16 cellular contexts compared by ENCODE assay signal in the genomic region with DNA sequence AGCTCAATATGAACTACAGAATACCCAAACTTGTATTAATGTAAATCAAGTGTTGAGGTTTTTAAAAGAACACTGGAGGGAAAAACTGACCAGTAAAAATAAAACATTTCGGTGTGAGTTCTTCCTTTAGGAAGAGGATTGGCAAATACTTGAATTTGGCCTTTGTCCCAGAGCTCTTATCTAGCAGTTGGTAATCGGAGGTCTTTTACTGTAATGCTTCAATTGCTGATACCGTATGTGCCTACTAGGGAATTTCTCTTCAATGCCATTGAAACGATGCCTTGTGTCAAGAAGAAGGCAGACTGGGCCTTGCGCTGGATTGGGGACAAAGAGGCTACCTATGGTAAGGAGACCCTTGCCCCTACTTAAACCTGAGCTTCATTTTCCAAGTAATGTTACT. TPM values are rescaled to one million over a fixed set of nuclear protein-coding genes. Genes with fewer than 3 reads are reported as not detected.
DNase-seq lines count a peak whose midpoint lies in the region; ATAC-seq lines count a peak whose summit lies in the region.
"Had no signal": no experiment of that assay in that cellular context is flagged by ENCODE, and none has a peak within 500 bp of the region (broad histone marks: within the 10 kb centered on the region; RNA-seq: fewer than 3 reads in every experiment).

No MANE protein-coding gene starts in this region.

- no peaks in the 10 kb centered on the region for H3K27me3 Mint-ChIP-seq in activated T-helper 17 cell treated with anti-CD3 and anti-CD28 coated beads, Interleukin-2, amount 50 U/mL, for 72 hours
- peaks cover 13 to 17% of the 10 kb centered on the region in 2 donors for H3K27me3 Mint-ChIP-seq in T-cell

- peak overlapping the region; percentile 100 for H3K4me3 Mint-ChIP-seq in activated T-helper 17 cell treated with anti-CD3 and anti-CD28 coated beads, Interleukin-2, amount 50 U/mL, for 72 hours
- no peak overlapping the region for H3K4me3 Mint-ChIP-seq in T-cell
- H3K4me3 Mint-ChIP-seq: CD14-positive monocyte had no signal

- no peak overlapping the region for H3K27ac Mint-ChIP-seq in activated T-helper 17 cell treated with anti-CD3 and anti-CD28 coated beads, Interleukin-2, amount 50 U/mL, for 72 hours
- no peak overlapping the region for H3K27ac Mint-ChIP-seq in T-cell

- peaks cover 24% of the 10 kb centered on the region for H3K4me1 Mint-ChIP-seq in activated T-helper 17 cell treated with anti-CD3 and anti-CD28 coated beads, Interleukin-2, amount 50 U/mL, for 72 hours
- peaks cover 19 to 51% (median 20%) of the 10 kb centered on the region in 3 donors for H3K4me1 Mint-ChIP-seq in T-cell

- peak; percentile 81 for DNase-seq in DMS79 treated with DMSO at 0.1 percent for 48 hours (lab: John Stamatoyannopoulos, UW)
- DNase-seq in NCI-H1092 (lab: John Stamatoyannopoulos, UW), result peak; percentile 38
- peak; percentile 45 for DNase-seq in fibroblast of peridontal ligament (ENCODE audit: extremely low read depth)
- DNase-seq in GM03348 (ENCODE audit: low spot score), result no peak
- DNase-seq in T-cell, result no peak
- DNase-seq in germinal center (ENCODE audit: low spot score), result no peak
- DNase-seq: activated CD4-positive, CD25-positive, alpha-beta regulatory T cell; caudate nucleus; hypothalamus; lower lobe of right lung; Right ventricle myocardium superior; testis had no signal

- POLR2A ChIA-PET in T-cell (lab: Charles Lee), result no interaction called here

- H3K9me3 Mint-ChIP-seq in activated T-helper 17 cell treated with anti-CD3 and anti-CD28 coated beads, Interleukin-2, amount 50 U/mL, for 72 hours, result no peaks in the 10 kb centered on the region
- no peaks in the 10 kb centered on the region for H3K9me3 Mint-ChIP-seq in T-cell
- H3K9me3 Mint-ChIP-seq: CD14-positive monocyte had no signal

- H3K36me3 Mint-ChIP-seq in activated T-helper 17 cell treated with anti-CD3 and anti-CD28 coated beads, Interleukin-2, amount 50 U/mL, for 72 hours (ENCODE audit: low read depth), result peaks cover 97% of the 10 kb centered on the region
- H3K36me3 Mint-ChIP-seq in T-cell, result no peaks in the 10 kb centered on the region

- CTCF ChIA-PET in T-cell (lab: Charles Lee), result interaction anchor here (2.2 to 4.2 kb wide), 4 partner anchors 16 to 308 kb away, joined by 6 to 65 read pairs (median 40); no protein-coding TSS in a partner anchor

- no peak for ATAC-seq in activated T-helper 17 cell treated with anti-CD3 and anti-CD28 coated beads, Interleukin-2, amount 50 U/mL, for 72 hours (replicated peaks)
- no peak for ATAC-seq in T-cell (replicated peaks in 1 of 4)
- ATAC-seq in GM21526 (IDR thresholded peaks at IDR 0.05; ENCODE audit: low FRiP score, unreplicated experiment), result no peak
- ATAC-seq: HCT116 had no signal

RNA-seq across cellular contexts. Expression of a gene that starts 4.1 kb away (rescaled TPM):
- total RNA-seq in activated T-helper 17 cell treated with anti-CD3 and anti-CD28 coated beads, Interleukin-2, amount 50 U/mL, for 72 hours, result 100 to 1,000 TPM; 515 to 567 TPM
- 10 to 100 TPM in 1 of 5 donors, 1 to 10 TPM in 4; 2.6 to 10.4 (median 3.0) TPM for total RNA-seq in T-cell

RNA-seq across cellular contexts. Expression of a gene that starts 46.4 kb away (rescaled TPM):
- total RNA-seq in activated T-helper 17 cell treated with anti-CD3 and anti-CD28 coated beads, Interleukin-2, amount 50 U/mL, for 72 hours, result under 1 TPM in 1 of 2 donors, not detected in 1; 0.09 TPM
- total RNA-seq in T-cell, result not detected

Comparison
In these comparisons a context has a peak if more than half of its experiments do, and no peak if none do; other contexts are left out.
1. DNase-seq: peak in DMS79 treated with DMSO at 0.1 percent for 48 hours (single experiment), NCI-H1092 (single experiment) and fibroblast of peridontal ligament (single experiment); none in GM03348 (single experiment), T-cell (0 of 34) and germinal center (single experiment).
2. RNA of a gene that starts 4.1 kb away (total RNA-seq): 515 to 567 TPM in activated T-helper 17 cell treated with anti-CD3 and anti-CD28 coated beads, Interleukin-2, amount 50 U/mL, for 72 hours; 2.6 to 10.4 TPM in T-cell; every median in the first group is over 10 times any median in the second.